Comparison of ENCODE assay signal across 32 cellular contexts in the genomic region with DNA sequence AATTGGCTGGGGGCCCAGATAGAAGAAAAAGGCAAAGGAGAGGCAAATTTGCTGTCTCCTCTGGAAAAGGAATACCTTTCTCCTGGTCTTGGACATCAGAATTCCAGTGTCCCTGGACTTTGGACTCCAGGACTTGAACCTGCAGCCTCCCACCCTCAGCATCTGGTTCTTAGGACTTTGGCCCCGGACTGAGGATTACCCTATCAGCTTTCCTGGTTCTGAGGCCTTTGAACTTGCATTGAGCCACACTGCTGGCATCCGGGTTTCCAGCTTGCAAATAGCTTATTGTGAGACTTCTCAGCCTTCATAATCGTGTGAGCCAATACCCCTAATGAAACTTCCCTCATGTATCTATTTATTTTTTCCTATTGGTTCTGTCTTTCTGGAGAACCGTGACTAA.
"Had no signal": no experiment of that assay in that cellular context is flagged by ENCODE, and none has a peak within 500 bp of the region (broad histone marks: within the 10 kb centered on the region; RNA-seq: fewer than 3 reads in every experiment).

No MANE protein-coding gene starts in this region.

- H3K27ac ChIP-seq: ascending aorta, esophagus muscularis mucosa, foreskin keratinocyte, gastrocnemius medialis, heart left ventricle had no signal

- H3K9me3 Mint-ChIP-seq: activated CD4-positive, alpha-beta memory T cell treated with anti-CD3 and anti-CD28 coated beads for 36 hours; activated CD4-positive, alpha-beta T cell treated with anti-CD3 and anti-CD28 coated beads, Interleukin-2, amount 10 ng/mL, durations not matched to agents 24 days and 14 days; activated naive CD4-positive, alpha-beta T cell treated with anti-CD3 and anti-CD28 coated beads for 36 hours; activated naive CD4-positive, alpha-beta T cell treated with anti-CD3 and anti-CD28 coated beads, Interleukin-2, amount 50 U/mL, for 24 hours; activated naive CD8-positive, alpha-beta T cell treated with anti-CD3 and anti-CD28 coated beads for 36 hours; activated naive CD8-positive, alpha-beta T cell treated with anti-CD3 and anti-CD28 coated beads, Interleukin-2, amount 50 U/mL, for 24 hours; activated T-helper 1 cell treated with anti-CD3 and anti-CD28 coated beads, Interleukin-12 subunit alpha, Interleukin-12 subunit beta, Interleukin-2, Interleukin-4 antibody, amounts not matched to agents 30 ng/mL and 10 ng/mL and 1 ng/mL, durations not matched to agents 14 hours and 24 hours and 36 hours; activated T-helper 2 cell treated with anti-CD3 and anti-CD28 coated beads, Interferon-gamma antibody, Interleukin-2, Interleukin-4, amounts not matched to agents 10 μg/mL and 5 μg/mL and 100 μg/mL, durations not matched to agents 14 hours and 24 hours and 36 hours; brain; central memory CD8-positive, alpha-beta T cell; effector memory CD8-positive, alpha-beta T cell had no signal

- H3K4me3 ChIP-seq: ascending aorta, esophagus muscularis mucosa, gastrocnemius medialis, heart left ventricle had no signal

- FAIRE-seq: bronchial epithelial cell had no signal

- H3K4me3 Mint-ChIP-seq: activated CD4-positive, alpha-beta memory T cell treated with anti-CD3 and anti-CD28 coated beads for 36 hours; activated CD4-positive, alpha-beta T cell treated with anti-CD3 and anti-CD28 coated beads for 36 hours; activated CD4-positive, alpha-beta T cell treated with anti-CD3 and anti-CD28 coated beads, Interleukin-2, amount 10 ng/mL, durations not matched to agents 24 days and 14 days; activated CD8-positive, alpha-beta memory T cell treated with anti-CD3 and anti-CD28 coated beads, Interleukin-2, amount 10 ng/mL, durations not matched to agents 7 days and 5 days; activated CD8-positive, alpha-beta T cell treated with anti-CD3 and anti-CD28 coated beads, Interleukin-2, amount 10 ng/mL, durations not matched to agents 7 days and 5 days; activated naive CD4-positive, alpha-beta T cell treated with anti-CD3 and anti-CD28 coated beads for 36 hours; activated naive CD4-positive, alpha-beta T cell treated with anti-CD3 and anti-CD28 coated beads, Interleukin-2, amount 50 U/mL, for 24 hours; activated naive CD8-positive, alpha-beta T cell treated with anti-CD3 and anti-CD28 coated beads for 36 hours; activated naive CD8-positive, alpha-beta T cell treated with anti-CD3 and anti-CD28 coated beads, Interleukin-2, amount 50 U/mL, for 24 hours; activated T-helper 1 cell treated with anti-CD3 and anti-CD28 coated beads, Interleukin-12 subunit alpha, Interleukin-12 subunit beta, Interleukin-2, Interleukin-4 antibody, amounts not matched to agents 30 ng/mL and 10 ng/mL and 1 ng/mL, durations not matched to agents 14 hours and 24 hours and 36 hours; brain; central memory CD8-positive, alpha-beta T cell; effector memory CD8-positive, alpha-beta T cell had no signal

- H3K27me3 ChIP-seq: ascending aorta, esophagus muscularis mucosa, foreskin keratinocyte, gastrocnemius medialis, heart left ventricle had no signal

- H3K36me3 ChIP-seq: ascending aorta, gastrocnemius medialis, heart left ventricle had no signal

- H3K9me3 ChIP-seq: ascending aorta, esophagus muscularis mucosa, gastrocnemius medialis, heart left ventricle had no signal

- H3K27ac Mint-ChIP-seq: activated CD4-positive, alpha-beta memory T cell treated with anti-CD3 and anti-CD28 coated beads for 36 hours; activated CD4-positive, alpha-beta T cell treated with anti-CD3 and anti-CD28 coated beads for 36 hours; activated CD4-positive, alpha-beta T cell treated with anti-CD3 and anti-CD28 coated beads, Interleukin-2, amount 10 ng/mL, durations not matched to agents 24 days and 14 days; activated CD8-positive, alpha-beta memory T cell treated with anti-CD3 and anti-CD28 coated beads, Interleukin-2, amount 10 ng/mL, durations not matched to agents 7 days and 5 days; activated CD8-positive, alpha-beta T cell treated with anti-CD3 and anti-CD28 coated beads, Interleukin-2, amount 10 ng/mL, durations not matched to agents 7 days and 5 days; activated naive CD4-positive, alpha-beta T cell treated with anti-CD3 and anti-CD28 coated beads for 36 hours; activated naive CD4-positive, alpha-beta T cell treated with anti-CD3 and anti-CD28 coated beads, Interleukin-2, amount 50 U/mL, for 24 hours; activated naive CD8-positive, alpha-beta T cell treated with anti-CD3 and anti-CD28 coated beads for 36 hours; activated naive CD8-positive, alpha-beta T cell treated with anti-CD3 and anti-CD28 coated beads, Interleukin-2, amount 50 U/mL, for 24 hours; activated T-helper 1 cell treated with anti-CD3 and anti-CD28 coated beads, Interleukin-12 subunit alpha, Interleukin-12 subunit beta, Interleukin-2, Interleukin-4 antibody, amounts not matched to agents 30 ng/mL and 10 ng/mL and 1 ng/mL, durations not matched to agents 14 hours and 24 hours and 36 hours; activated T-helper 2 cell treated with anti-CD3 and anti-CD28 coated beads, Interferon-gamma antibody, Interleukin-2, Interleukin-4, amounts not matched to agents 10 μg/mL and 5 μg/mL and 100 μg/mL, durations not matched to agents 14 hours and 24 hours and 36 hours; brain; effector memory CD8-positive, alpha-beta T cell had no signal

- ATAC-seq: activated CD4-positive, alpha-beta T cell treated with anti-CD3 and anti-CD28 coated beads for 36 hours; activated CD8-positive, alpha-beta memory T cell treated with anti-CD3 and anti-CD28 coated beads, Interleukin-2, amount 10 ng/mL, durations not matched to agents 7 days and 5 days; activated CD8-positive, alpha-beta T cell treated with anti-CD3 and anti-CD28 coated beads, Interleukin-2, amount 10 ng/mL, durations not matched to agents 7 days and 5 days; activated naive CD8-positive, alpha-beta T cell treated with anti-CD3 and anti-CD28 coated beads, Interleukin-2, amount 50 U/mL, for 24 hours; effector memory CD8-positive, alpha-beta T cell; foreskin keratinocyte; gastrocnemius medialis; heart left ventricle had no signal

- H3K4me1 Mint-ChIP-seq: activated CD4-positive, alpha-beta T cell treated with anti-CD3 and anti-CD28 coated beads for 36 hours; activated CD4-positive, alpha-beta T cell treated with anti-CD3 and anti-CD28 coated beads, Interleukin-2, amount 10 ng/mL, durations not matched to agents 24 days and 14 days; activated CD8-positive, alpha-beta memory T cell treated with anti-CD3 and anti-CD28 coated beads, Interleukin-2, amount 10 ng/mL, durations not matched to agents 7 days and 5 days; activated naive CD4-positive, alpha-beta T cell treated with anti-CD3 and anti-CD28 coated beads, Interleukin-2, amount 50 U/mL, for 24 hours; activated naive CD8-positive, alpha-beta T cell treated with anti-CD3 and anti-CD28 coated beads for 36 hours; activated naive CD8-positive, alpha-beta T cell treated with anti-CD3 and anti-CD28 coated beads, Interleukin-2, amount 50 U/mL, for 24 hours; brain; central memory CD8-positive, alpha-beta T cell had no signal

- DNase-seq: activated CD4-positive, alpha-beta memory T cell treated with anti-CD3 and anti-CD28 coated beads for 36 hours; activated CD4-positive, alpha-beta T cell treated with anti-CD3 and anti-CD28 coated beads for 36 hours; activated CD4-positive, alpha-beta T cell treated with anti-CD3 and anti-CD28 coated beads, Interleukin-2, amount 10 ng/mL, durations not matched to agents 24 days and 14 days; activated CD4-positive, CD25-positive, alpha-beta regulatory T cell; activated CD4-positive, CD25-positive, alpha-beta regulatory T cell treated with anti-CD3 and anti-CD28 coated beads, Interleukin-2, amount 50 U/mL, for 72 hours; activated CD8-positive, alpha-beta memory T cell treated with anti-CD3 and anti-CD28 coated beads, Interleukin-2, amount 10 ng/mL, durations not matched to agents 7 days and 5 days; activated CD8-positive, alpha-beta memory T cell treated with anti-CD3 and anti-CD28 coated beads, Interleukin-2, amount 50 U/mL, for 4 hours; activated CD8-positive, alpha-beta T cell treated with anti-CD3 and anti-CD28 coated beads, Interleukin-2, amount 10 ng/mL, durations not matched to agents 7 days and 5 days; activated effector memory CD4-positive, alpha-beta T cell treated with anti-CD3 and anti-CD28 coated beads, Interleukin-2, amount 50 U/mL, for 16 hours; activated naive CD4-positive, alpha-beta T cell treated with anti-CD3 and anti-CD28 coated beads for 36 hours; activated naive CD8-positive, alpha-beta T cell treated with anti-CD3 and anti-CD28 coated beads for 36 hours; activated naive CD8-positive, alpha-beta T cell treated with anti-CD3 and anti-CD28 coated beads, Interleukin-2, amount 50 U/mL, for 24 hours; activated T-cell treated with anti-CD3 and anti-CD28 coated beads, Interleukin-2, amount 50 U/mL, for 1 hour; activated T-cell treated with anti-CD3 and anti-CD28 coated beads, Interleukin-2, amount 50 U/mL, for 48 hours; cortex of kidney; dermis blood vessel endothelial cell; effector CD4-positive, alpha-beta T cell; effector memory CD8-positive, alpha-beta T cell; erythroblast; foreskin keratinocyte; gastrocnemius medialis; glutamatergic neuron; heart left ventricle; T-helper 2 cell had no signal

- H3K36me3 Mint-ChIP-seq: activated CD4-positive, alpha-beta memory T cell treated with anti-CD3 and anti-CD28 coated beads for 36 hours; activated CD8-positive, alpha-beta memory T cell treated with anti-CD3 and anti-CD28 coated beads, Interleukin-2, amount 10 ng/mL, durations not matched to agents 7 days and 5 days; activated naive CD4-positive, alpha-beta T cell treated with anti-CD3 and anti-CD28 coated beads, Interleukin-2, amount 50 U/mL, for 24 hours; activated naive CD8-positive, alpha-beta T cell treated with anti-CD3 and anti-CD28 coated beads for 36 hours; brain had no signal

- H3K4me1 ChIP-seq: ascending aorta, foreskin keratinocyte, gastrocnemius medialis had no signal
